Comparison of ENCODE assay signal across 1 cellular context in genomic region chr4:41714601-41715000, GRCh38.
TF ChIP-seq lines count a peak whose summit lies in the region.

No MANE protein-coding gene starts in this region.

TF ChIP-seq in GM23338, 12 proteins besides CTCF, POLR2A, EP300 and RAD21 (continued from another document):
- TF ChIP-seq REST (IDR thresholded peaks at IDR 0.05; ENCODE audit: unreplicated experiment) (no peak), POLR2AphosphoS5 (IDR thresholded peaks at IDR 0.05; ENCODE audit: low read depth) (no peak), JUNB (IDR thresholded peaks at IDR 0.05; ENCODE audit: unreplicated experiment) (no peak), STAT1 (IDR thresholded peaks at IDR 0.05; ENCODE audit: unreplicated experiment) (no peak), EZH2phosphoT487 (IDR thresholded peaks at IDR 0.05; ENCODE audit: unreplicated experiment) (no peak), CREB1 (CRISPR knock-in tag; IDR thresholded peaks at IDR 0.05; ENCODE audit: low read depth) (no peak), ZNF114 (CRISPR knock-in tag; IDR thresholded peaks at IDR 0.05) (no peak)
